ENCODE assay signal across 2 cellular contexts in genomic region chr17:4839965-4840892, GRCh38.
TF ChIP-seq lines count a peak whose summit lies in the region.

No MANE protein-coding gene starts in this region.

TF ChIP-seq in IMR-90, 13 proteins besides CTCF, POLR2A, EP300 and RAD21:
- no peak for TF ChIP-seq BHLHE40 (IDR thresholded peaks at IDR 0.05; ENCODE audit: low read depth, low read length)
- TF ChIP-seq FOS (IDR thresholded peaks at IDR 0.05; ENCODE audit: low read depth, low read length): peak; percentile 54; the same call in 1 of the 2 replicates

TF ChIP-seq in K562, 482 proteins besides CTCF, POLR2A, EP300 and RAD21:
- TF ChIP-seq THRB (CRISPR knock-in tag; conservative IDR thresholded peaks at IDR 0.05) (no peak), ELK3 (CRISPR knock-in tag; IDR thresholded peaks at IDR 0.05) (no peak), E2F1 (CRISPR knock-in tag; IDR thresholded peaks at IDR 0.05) (no peak), PBX2 (CRISPR knock-in tag; IDR thresholded peaks at IDR 0.05; ENCODE audit: low read depth) (no peak), PBX2 (tag; conservative IDR thresholded peaks at IDR 0.05; ENCODE audit: low read depth) (peak; percentile 72), TFAP4 (CRISPR knock-in tag; IDR thresholded peaks at IDR 0.05; ENCODE audit: borderline replicate concordance) (no peak), HNRNPK (IDR thresholded peaks at IDR 0.05; ENCODE audit: low read depth, low read length, poor library complexity, severe bottlenecking) (no peak), BDP1 (IDR thresholded peaks at IDR 0.05; ENCODE audit: insufficient read depth, insufficient read length) (no peak), SMARCB1 (IDR thresholded peaks at IDR 0.05; ENCODE audit: insufficient read length, low read depth) (no peak), ETV5 (CRISPR knock-in tag; IDR thresholded peaks at IDR 0.05; ENCODE audit: low read depth) (0 out of 2 replicates have a peak, but pooled peaks have one; percentile 23), ZNF175 (CRISPR knock-in tag; IDR thresholded peaks at IDR 0.05; ENCODE audit: low read depth) (no peak), ZNF384 (IDR thresholded peaks at IDR 0.05; ENCODE audit: low read depth, low read length) (no peak), ZKSCAN3 (CRISPR knock-in tag; IDR thresholded peaks at IDR 0.05) (no peak), TOE1 (IDR thresholded peaks at IDR 0.05; ENCODE audit: borderline replicate concordance) (no peak), TOE1 (CRISPR knock-in tag; IDR thresholded peaks at IDR 0.05; ENCODE audit: borderline replicate concordance, low read depth) (no peak), XRCC4 (IDR thresholded peaks at IDR 0.05; ENCODE audit: extremely low read depth, insufficient read depth, insufficient read length) (no peak), MNT (conservative IDR thresholded peaks at IDR 0.05) (no peak), ZFP36 (IDR thresholded peaks at IDR 0.05; ENCODE audit: low read depth, low read length, partially characterized antibody) (no peak), FOXK2 (conservative IDR thresholded peaks at IDR 0.05 in 1 of 2, IDR thresholded peaks at IDR 0.05 in 1 of 2; ENCODE audit: low read depth in 2 of 2) (no peak), ZNF449 (CRISPR knock-in tag; IDR thresholded peaks at IDR 0.05) (no peak), ZBTB12 (CRISPR knock-in tag; IDR thresholded peaks at IDR 0.05) (no peak), ZNF408 (CRISPR knock-in tag; IDR thresholded peaks at IDR 0.05; ENCODE audit: low read depth) (no peak), ZBED1 (IDR thresholded peaks at IDR 0.05) (no peak), GABPB2 (CRISPR knock-in tag; conservative IDR thresholded peaks at IDR 0.05) (no peak), ZNF121 (CRISPR knock-in tag; conservative IDR thresholded peaks at IDR 0.05) (no peak), FOXK1 (CRISPR knock-in tag; IDR thresholded peaks at IDR 0.05; ENCODE audit: borderline replicate concordance) (no peak), MTF1 (CRISPR knock-in tag; IDR thresholded peaks at IDR 0.05; ENCODE audit: borderline replicate concordance) (no peak), HNRNPH1 (optimal IDR thresholded peaks at IDR 0.05; ENCODE audit: low read depth, low read length) (no peak), MEIS2 (IDR thresholded peaks at IDR 0.05; ENCODE audit: partially characterized antibody) (peak; percentile 78), POLR3A (IDR thresholded peaks at IDR 0.05; ENCODE audit: borderline replicate concordance, extremely low read depth, insufficient read depth, insufficient read length) (no peak), TEAD4 (IDR thresholded peaks at IDR 0.05; ENCODE audit: low read length) (no peak), TEAD4 (CRISPR knock-in tag; IDR thresholded peaks at IDR 0.05; ENCODE audit: borderline replicate concordance) (no peak), DACH1 (IDR thresholded peaks at IDR 0.05; ENCODE audit: partially characterized antibody) (peak; percentile 52), ATF7 (IDR thresholded peaks at IDR 0.05) (no peak), RFX5 (IDR thresholded peaks at IDR 0.05; ENCODE audit: low read depth, low read length) (no peak), ETV1 (tag; conservative IDR thresholded peaks at IDR 0.05; ENCODE audit: low read depth) (no peak), CUX1 (CRISPR knock-in tag; IDR thresholded peaks at IDR 0.05) (no peak), ATF3 (IDR thresholded peaks at IDR 0.05) (no peak), ATF3 (CRISPR knock-in tag; conservative IDR thresholded peaks at IDR 0.05) (no peak), PKNOX1 (IDR thresholded peaks at IDR 0.05) (peak; percentile 75), ZNF79 (CRISPR knock-in tag; IDR thresholded peaks at IDR 0.05; ENCODE audit: low read depth) (no peak)
